Comparison of ENCODE assay signal across 25 cellular contexts in the genomic region with DNA sequence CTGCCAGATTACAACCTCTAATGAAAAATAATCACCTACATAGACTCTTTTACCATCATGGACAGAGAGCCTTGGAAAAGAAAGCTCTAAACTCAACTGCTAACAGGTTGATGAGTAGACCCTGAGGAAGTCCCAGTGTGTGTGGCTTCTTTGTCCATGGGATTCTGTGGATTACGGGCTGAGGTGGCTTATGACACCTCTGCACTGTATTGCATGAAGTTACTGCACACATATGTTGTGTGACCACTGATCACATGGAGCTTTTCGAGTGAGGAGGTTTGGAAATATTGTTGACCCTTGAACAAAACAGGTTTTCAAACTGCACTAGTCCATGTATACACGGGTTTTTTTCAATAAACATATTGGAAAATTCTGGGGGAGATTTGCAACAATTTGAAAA.
DNase-seq lines count a peak whose midpoint lies in the region; ATAC-seq, FAIRE-seq and TF ChIP-seq lines count a peak whose summit lies in the region.
"Had no signal": no experiment of that assay in that cellular context is flagged by ENCODE, and none has a peak within 500 bp of the region (broad histone marks: within the 10 kb centered on the region; RNA-seq: fewer than 3 reads in every experiment).

No MANE protein-coding gene starts in this region.

- H2AFZ ChIP-seq in IMR-90 (replicated peaks; ENCODE audit: low read length, poor library complexity), result no peak overlapping the region
- no peak overlapping the region for H2AFZ ChIP-seq in trophoblast cell (ENCODE audit: insufficient read depth, low read length, poor library complexity)
- H2AFZ ChIP-seq in GM23338, result no peak overlapping the region

- H3K79me2 ChIP-seq in trophoblast cell (ENCODE audit: control insufficient read depth, insufficient read depth, low read length, poor library complexity), result peaks cover 1% of the 10 kb centered on the region
- H3K79me2 ChIP-seq in GM23338 (replicated peaks; ENCODE audit: insufficient read depth), result no peaks in the 10 kb centered on the region

- H3K4ac ChIP-seq in IMR-90 (ENCODE audit: low read depth, low read length) (peak overlapping the region; percentile 92), trophoblast cell (ENCODE audit: low read depth, low read length) (peak overlapping the region; percentile 54)

- ATAC-seq in A549 (no peak), IMR-90 (ENCODE audit: low read depth) (no peak), RWPE2 (ENCODE audit: low read depth) (no peak), GM23338 (no peak)

- no peak overlapping the region for H4K12ac ChIP-seq in trophoblast cell (ENCODE audit: low read depth, low read length)

- no peak for TF ChIP-seq POLR2A in A549 (IDR thresholded peaks at IDR 0.05; ENCODE audit: low read length)
- no peak for TF ChIP-seq POLR2A in IMR-90 (IDR thresholded peaks at IDR 0.05; ENCODE audit: low read depth, low read length)

- H3K4me3 ChIP-seq in A549 (no peak overlapping the region), IMR-90 (ENCODE audit: insufficient read depth, low read depth, low read length) (no peak overlapping the region), RWPE2 (ENCODE audit: severe bottlenecking) (no peak overlapping the region), trophoblast cell (ENCODE audit: low read depth, low read length) (no peak overlapping the region), small intestine (ENCODE audit: low read depth in 1 of 2, low read length in 2 of 2) (no peak overlapping the region), GM23338 (no peak overlapping the region)
- no peak overlapping the region for H3K4me3 ChIP-seq in effector memory CD4-positive, alpha-beta T cell (ENCODE audit: insufficient read depth, low read depth, low read length, poor library complexity, severe bottlenecking)
- H3K4me3 ChIP-seq: BLaER1 treated with 17β-estradiol and CSF1 and Interleukin-3, amounts not matched to agents 10 nM and 100 nM had no signal

- no peaks in the 10 kb centered on the region for H3F3A ChIP-seq in GM23338 (replicated peaks; ENCODE audit: low read depth)

- H2BK120ac ChIP-seq in IMR-90 (ENCODE audit: low read depth, low read length) (peak overlapping the region; percentile 83), trophoblast cell (ENCODE audit: insufficient read depth, low read length, poor library complexity) (peak overlapping the region; percentile 65)

- H2BK5ac ChIP-seq in IMR-90 (ENCODE audit: low read depth, low read length, poor library complexity, severe bottlenecking) (peak overlapping the region; percentile 75), trophoblast cell (ENCODE audit: low read depth, low read length, poor library complexity) (no peak overlapping the region)

- in situ Hi-C loops in IMR-90 (cut with MboI; ENCODE audit: low sequenced_read_pairs), result loop anchor here (5.0 to 10.0 kb wide), 2 partner anchors 65 to 188 kb away; no protein-coding TSS in a partner anchor

- no peak overlapping the region for H3K27ac Mint-ChIP-seq in GM23338
- H3K27ac Mint-ChIP-seq: CD4-positive, alpha-beta T cell; CD8-positive, alpha-beta memory T cell had no signal

- no peak for TF ChIP-seq RAD21 in A549 (conservative IDR thresholded peaks at IDR 0.05 in 1 of 2, IDR thresholded peaks at IDR 0.05 in 1 of 2)
- TF ChIP-seq RAD21 in IMR-90 (IDR thresholded peaks at IDR 0.05; ENCODE audit: low read length), result no peak

- no peak overlapping the region for H3K4me3 Mint-ChIP-seq in GM23338
- H3K4me3 Mint-ChIP-seq: CD14-positive monocyte; CD4-positive, alpha-beta T cell; CD8-positive, alpha-beta memory T cell had no signal

- H2AK5ac ChIP-seq in IMR-90 (ENCODE audit: low read depth, low read length) (peak overlapping the region; percentile 85; the same call in 1 of the 2 replicates), trophoblast cell (ENCODE audit: low read length) (peak overlapping the region; percentile 29)

- CTCF ChIA-PET in A549 (lab: Yijun Ruan, JAX) (interaction anchor here (0.8 to 3.9 kb wide), 6 partner anchors 37 to 134 kb away, joined by 3 to 20 read pairs (median 4); a partner anchor contains a TSS), IMR-90 (lab: Yijun Ruan, JAX) (interaction anchor here (1.0 kb wide), 1 partner anchor 98 kb away, joined by 3 read pairs; no protein-coding TSS in a partner anchor)

- H4K8ac ChIP-seq in IMR-90 (ENCODE audit: low read depth in 2 of 2, low read length in 2 of 2) (peak overlapping the region; percentile 50 to 62; a peak in 3 of 4 replicates), trophoblast cell (ENCODE audit: low read depth, low read length) (no peak overlapping the region)

- H3K9me1 ChIP-seq in IMR-90 (ENCODE audit: insufficient read depth, low read length), result peaks cover 16% of the 10 kb centered on the region

- TF ChIP-seq CTCF in A549 (IDR thresholded peaks at IDR 0.05) (no peak), IMR-90 (conservative IDR thresholded peaks at IDR 0.05; ENCODE audit: low read depth, low read length) (no peak), RWPE2 (IDR thresholded peaks at IDR 0.05; ENCODE audit: poor library complexity, severe bottlenecking) (no peak), GM23338 (conservative IDR thresholded peaks at IDR 0.05; ENCODE audit: low read depth in 2 of 2) (no peak)

- H3K23ac ChIP-seq in IMR-90 (ENCODE audit: low read depth, low read length) (peak overlapping the region; percentile 63; the same call in 1 of the 2 replicates), trophoblast cell (ENCODE audit: low read length) (no peak overlapping the region)

- no peak overlapping the region for H2AK9ac ChIP-seq in IMR-90 (replicated peaks; ENCODE audit: low read depth, low read length, poor library complexity)

- H4K91ac ChIP-seq in IMR-90 (ENCODE audit: insufficient read depth, low read depth, low read length) (peak overlapping the region; percentile 87), trophoblast cell (ENCODE audit: low read depth, low read length) (peak overlapping the region; percentile 11)

- WGBS in A549 (ENCODE audit: missing lambda C conversion rate), result 92% methylated on average over 3 of the region's 3 CpGs
- 92% methylated on average over 2 of the region's 3 CpGs; no CpG with 5 or more reads in 1 of the 2 experiments for WGBS in IMR-90 (ENCODE audit: extremely low coverage in 2 of 2, insufficient read length in 1 of 2), 2 experiments
- no CpG with 5 or more reads among the region's 3 CpGs for WGBS in trophoblast cell (ENCODE audit: extremely low coverage, insufficient coverage, insufficient read length)
- WGBS in small intestine, 3 donors, result 73 to 84% (median 82%) methylated on average over 3 of the region's 3 CpGs

- no peak for FAIRE-seq in A549 (lab: Jason Lieb, UNC)
- FAIRE-seq in small intestine (lab: Jason Lieb, UNC), result no peak
- FAIRE-seq: A204.1, G401.6, GM12892, GM19239, H1 had no signal

- peaks cover 5% of the 10 kb centered on the region for H3K27me3 Mint-ChIP-seq in GM23338 (ENCODE audit: insufficient read depth, low read depth, poor library complexity)
- H3K27me3 Mint-ChIP-seq: CD8-positive, alpha-beta memory T cell had no signal

- H2BK20ac ChIP-seq in IMR-90 (ENCODE audit: low read depth, low read length), result peak overlapping the region; percentile 89

- H3K14ac ChIP-seq in IMR-90 (replicated peaks; ENCODE audit: low read depth, low read length) (peak overlapping the region; percentile 32), trophoblast cell (ENCODE audit: low read length) (no peak overlapping the region)

- peaks cover 11 to 57% of the 10 kb centered on the region in 2 experiments for H3K79me1 ChIP-seq in IMR-90 (ENCODE audit: low read depth in 1 of 2, low read length in 2 of 2)
- peaks cover 26% of the 10 kb centered on the region for H3K79me1 ChIP-seq in trophoblast cell (ENCODE audit: low read length)

- H4K20me1 ChIP-seq in IMR-90 (ENCODE audit: insufficient read depth, low read length) (no peaks in the 10 kb centered on the region; the same call in 1 of the 2 replicates), GM23338 (replicated peaks; ENCODE audit: insufficient read depth) (no peaks in the 10 kb centered on the region)
- H4K20me1 ChIP-seq: BLaER1 treated with 17β-estradiol and CSF1 and Interleukin-3, amounts not matched to agents 10 nM and 100 nM had no signal

- peak overlapping the region; percentile 89; the same call in 1 of the 2 replicates for H4K5ac ChIP-seq in IMR-90 (ENCODE audit: low read depth, low read length)

- dilution Hi-C loops in IMR-90 (cut with HindIII; ENCODE audit: low sequenced_read_pairs, unreplicated experiment), result no loop called here

- H3K4me2 ChIP-seq in A549 (no peak overlapping the region), IMR-90 (ENCODE audit: low read depth, low read length) (no peak overlapping the region), trophoblast cell (ENCODE audit: low read length) (no peak overlapping the region), GM23338 (no peak overlapping the region)
- H3K4me2 ChIP-seq: BLaER1 treated with 17β-estradiol and CSF1 and Interleukin-3, amounts not matched to agents 10 nM and 100 nM had no signal

- H3K4me1 ChIP-seq in A549 (peaks cover 71% of the 10 kb centered on the region), IMR-90 (ENCODE audit: control insufficient read depth, insufficient read depth, low read length) (peaks cover 24% of the 10 kb centered on the region), RWPE2 (ENCODE audit: insufficient read depth, poor library complexity, severe bottlenecking) (peaks cover 36% of the 10 kb centered on the region), trophoblast cell (ENCODE audit: control insufficient read depth in 1 of 2, insufficient read depth in 2 of 2, low read length in 2 of 2) (peaks cover 14 to 28% of the 10 kb centered on the region in 2 experiments), small intestine (ENCODE audit: control insufficient read depth in 2 of 2, insufficient read depth in 1 of 2, low read depth in 1 of 2, low read length in 1 of 2) (peaks cover 0 to 2% of the 10 kb centered on the region in 2 donors), GM23338 (ENCODE audit: insufficient read depth) (no peaks in the 10 kb centered on the region)
- H3K4me1 ChIP-seq in effector memory CD4-positive, alpha-beta T cell (ENCODE audit: control insufficient read depth, insufficient read depth, low read length, poor library complexity, severe bottlenecking), result no peaks in the 10 kb centered on the region
- H3K4me1 ChIP-seq: BE2C had no signal

- H3K9ac ChIP-seq in IMR-90 (ENCODE audit: low read depth, low read length) (no peak overlapping the region), trophoblast cell (ENCODE audit: low read length) (no peak overlapping the region)
- H3K9ac ChIP-seq: BLaER1 treated with 17β-estradiol and CSF1 and Interleukin-3, amounts not matched to agents 10 nM and 100 nM had no signal

- no peaks in the 10 kb centered on the region for H3K9me3 Mint-ChIP-seq in GM23338
- H3K9me3 Mint-ChIP-seq: CD4-positive, alpha-beta T cell had no signal

- intact Hi-C loops in IMR-90 (cut with micrococcal nuclease), result no loop called here

- no peaks in the 10 kb centered on the region; the same call in 1 of the 2 replicates for H3K36me3 ChIP-seq in IMR-90 (ENCODE audit: control insufficient read depth, insufficient read depth, low read length)
- H3K36me3 ChIP-seq in RWPE2 (ENCODE audit: low read depth), result no peaks in the 10 kb centered on the region
- H3K36me3 ChIP-seq in trophoblast cell (ENCODE audit: control insufficient read depth in 1 of 2, insufficient read depth in 2 of 2, low read length in 2 of 2), result no peaks in the 10 kb centered on the region
- H3K36me3 ChIP-seq in effector memory CD4-positive, alpha-beta T cell (ENCODE audit: control insufficient read depth, insufficient read depth, low read length), result no peaks in the 10 kb centered on the region
- H3K36me3 ChIP-seq in small intestine (ENCODE audit: control insufficient read depth in 2 of 2, insufficient read depth in 2 of 2, low read length in 2 of 2), result no peaks in the 10 kb centered on the region
- no peaks in the 10 kb centered on the region for H3K36me3 ChIP-seq in GM23338 (ENCODE audit: insufficient read depth)
- H3K36me3 ChIP-seq: BE2C had no signal

- H3K56ac ChIP-seq in IMR-90 (ENCODE audit: extremely low read depth, insufficient read depth, low read length), result no peak overlapping the region

- H3K4me1 Mint-ChIP-seq in GM23338, result peaks cover 2% of the 10 kb centered on the region; the same call in 2 of the 3 replicates
- H3K4me1 Mint-ChIP-seq: CD8-positive, alpha-beta memory T cell had no signal

- H3K27me3 ChIP-seq in IMR-90 (ENCODE audit: control insufficient read depth, insufficient read depth, low read length) (no peaks in the 10 kb centered on the region), RWPE2 (ENCODE audit: insufficient read depth, poor library complexity, severe bottlenecking) (no peaks in the 10 kb centered on the region), trophoblast cell (ENCODE audit: insufficient read depth, low read length) (no peaks in the 10 kb centered on the region), small intestine (ENCODE audit: control insufficient read depth in 2 of 2, insufficient read depth in 2 of 2, low read length in 2 of 2) (no peaks in the 10 kb centered on the region), GM23338 (ENCODE audit: insufficient read depth) (no peaks in the 10 kb centered on the region)
- no peaks in the 10 kb centered on the region for H3K27me3 ChIP-seq in effector memory CD4-positive, alpha-beta T cell (replicated peaks; ENCODE audit: control insufficient read depth, insufficient read depth, low read length, poor library complexity, severe bottlenecking)
- H3K27me3 ChIP-seq: BLaER1 treated with 17β-estradiol and CSF1 and Interleukin-3, amounts not matched to agents 10 nM and 100 nM had no signal

- H3K27ac ChIP-seq in A549, result peak overlapping the region; percentile 92 to 97
- peak overlapping the region; percentile 42; the same call in 1 of the 2 replicates for H3K27ac ChIP-seq in IMR-90 (ENCODE audit: insufficient read depth, low read length)
- H3K27ac ChIP-seq in RWPE2 (ENCODE audit: poor library complexity, severe bottlenecking), result peak overlapping the region; percentile 98
- no peak overlapping the region for H3K27ac ChIP-seq in trophoblast cell (ENCODE audit: low read depth, low read length)
- H3K27ac ChIP-seq in effector memory CD4-positive, alpha-beta T cell (ENCODE audit: insufficient read depth, low read length, poor library complexity, severe bottlenecking), result no peak overlapping the region
- no peak overlapping the region for H3K27ac ChIP-seq in small intestine (ENCODE audit: low read depth in 1 of 2, low read length in 1 of 2)
- no peak overlapping the region for H3K27ac ChIP-seq in GM23338 (ENCODE audit: low read depth)
- H3K27ac ChIP-seq: 22Rv1; BLaER1 treated with 17β-estradiol and CSF1 and Interleukin-3, amounts not matched to agents 10 nM and 100 nM had no signal

- H3K9me2 ChIP-seq in GM23338 (ENCODE audit: insufficient read depth), result peaks cover 5% of the 10 kb centered on the region; the same call in 1 of the 2 replicates

- no peak for DNase-seq in A549 (ENCODE audit: low read depth in 1 of 2, low spot score in 1 of 2)
- DNase-seq in IMR-90, result no peak
- no peak for DNase-seq in RWPE2 (ENCODE audit: low spot score)
- DNase-seq in trophoblast cell, result peak in 1 of 2 donors; percentile 64
- DNase-seq in effector memory CD4-positive, alpha-beta T cell, result no peak
- no peak for DNase-seq in small intestine
- DNase-seq in GM23338 (ENCODE audit: low spot score), result no peak
- DNase-seq in NCI-H524 treated with DMSO at 0.1 percent for 48 hours (lab: John Stamatoyannopoulos, UW), result no peak
- DNase-seq: ACHN; AML-193; BE2C; Calu3; CD4-positive, alpha-beta T cell; CD8-positive, alpha-beta memory T cell; DND-41; H7; HCEC 1CT had no signal

- no TSS peak for BruUV-seq in IMR-90 (replicated peaks; lab: Mats Ljungman, UMichigan)

- H3K36me3 Mint-ChIP-seq in GM23338 (ENCODE audit: low read depth), result no peaks in the 10 kb centered on the region
- H3K36me3 Mint-ChIP-seq: CD8-positive, alpha-beta memory T cell had no signal

- POLR2A ChIA-PET in A549 (lab: Yijun Ruan, JAX) (no interaction called here), IMR-90 (lab: Charles Lee; ENCODE audit: unreplicated experiment) (no interaction called here)

- peak overlapping the region; percentile 82; the same call in 1 of the 2 replicates for H3K18ac ChIP-seq in IMR-90 (ENCODE audit: low read depth, low read length)
- H3K18ac ChIP-seq in trophoblast cell (ENCODE audit: low read length), result peak overlapping the region; percentile 61

- no peak for TF ChIP-seq EP300 in A549 (IDR thresholded peaks at IDR 0.05)

- peak overlapping the region; percentile 87 for H2BK12ac ChIP-seq in trophoblast cell (ENCODE audit: low read length)

- H2BK15ac ChIP-seq in IMR-90 (ENCODE audit: low read depth, low read length), result peak overlapping the region; percentile 99; the same call in 2 of the 3 replicates

- H3K9me3 ChIP-seq in A549 (no peaks in the 10 kb centered on the region; the same call in 2 of the 3 replicates), IMR-90 (ENCODE audit: control insufficient read depth, insufficient read depth, low read length) (no peaks in the 10 kb centered on the region), RWPE2 (ENCODE audit: severe bottlenecking) (no peaks in the 10 kb centered on the region), trophoblast cell (ENCODE audit: insufficient read depth, low read depth, low read length) (no peaks in the 10 kb centered on the region), small intestine (ENCODE audit: control insufficient read depth, low read depth) (no peaks in the 10 kb centered on the region)
- H3K9me3 ChIP-seq in effector memory CD4-positive, alpha-beta T cell (ENCODE audit: control insufficient read depth, low read length), result no peaks in the 10 kb centered on the region
- H3K9me3 ChIP-seq: BE2C; BLaER1 treated with 17β-estradiol and CSF1 and Interleukin-3, amounts not matched to agents 10 nM and 100 nM had no signal

Comparison
In these comparisons a context has a peak if more than half of its experiments do, and no peak if none do; other contexts are left out.
1. H3K27ac ChIP-seq: peak in A549 (2 of 2), IMR-90 (single experiment) and RWPE2 (single experiment); none in trophoblast cell (single experiment), effector memory CD4-positive, alpha-beta T cell (single experiment), small intestine (0 of 2) and GM23338 (single experiment).